Comparison of ENCODE assay signal across 1 cellular context in the genomic region with DNA sequence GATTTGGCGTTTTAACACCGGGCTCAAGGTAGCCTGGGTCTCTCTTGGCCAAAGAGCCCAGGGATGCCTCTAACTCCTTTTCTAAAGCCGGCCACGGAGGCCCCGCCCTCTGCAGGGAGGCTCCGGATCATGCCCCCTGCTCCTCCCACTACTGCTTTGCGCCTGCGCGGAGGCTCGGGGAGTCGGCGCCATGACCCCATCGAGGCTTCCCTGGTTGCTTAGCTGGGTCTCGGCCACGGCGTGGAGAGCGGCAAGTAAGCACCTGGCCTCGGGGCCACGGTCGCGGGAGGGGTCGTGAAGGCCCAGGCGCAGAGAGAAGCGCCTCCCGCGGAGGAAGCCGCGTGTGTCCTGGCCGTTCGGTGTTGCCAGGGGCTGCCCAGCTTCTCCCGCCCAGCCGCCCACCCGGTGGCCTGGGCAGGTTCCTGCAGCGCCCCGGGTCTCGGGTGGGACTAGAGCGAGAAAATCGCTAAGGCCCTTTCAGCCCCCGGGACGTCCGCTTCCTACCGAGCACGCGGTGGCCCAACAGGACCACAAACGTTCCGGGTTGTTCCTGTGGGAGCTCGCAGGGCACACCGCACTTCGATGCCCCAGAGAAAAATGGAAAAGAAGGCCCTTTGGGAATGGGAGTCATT.
TF ChIP-seq lines count a peak whose summit lies in the region.

Gene SDHAF4 (plus strand): TSS at position 180 of the 632 bp plus-strand sequence. CDS start 11 bp downstream, at position 191.

TF ChIP-seq in H1, 55 proteins besides CTCF, POLR2A, EP300 and RAD21:
- TF ChIP-seq GABPA (IDR thresholded peaks at IDR 0.05; ENCODE audit: borderline replicate concordance, insufficient read depth, low read length) (no peak), SP4 (IDR thresholded peaks at IDR 0.05; ENCODE audit: low read length) (0 out of 2 replicates have a peak, but pooled peaks have one; percentile 28), TAF7 (optimal IDR thresholded peaks at IDR 0.05; ENCODE audit: borderline replicate concordance, low read depth, low read length) (no peak), USF2 (IDR thresholded peaks at IDR 0.05; ENCODE audit: low read length) (no peak), HDAC6 (IDR thresholded peaks at IDR 0.05; ENCODE audit: low read depth, low read length) (no peak), CHD2 (IDR thresholded peaks at IDR 0.05; ENCODE audit: low read length) (no peak), JUN (IDR thresholded peaks at IDR 0.05; ENCODE audit: low read depth, low read length) (no peak), TBP (IDR thresholded peaks at IDR 0.05; ENCODE audit: low read depth, low read length) (peak; percentile 71), RXRA (IDR thresholded peaks at IDR 0.05; ENCODE audit: insufficient read depth, low read depth, low read length) (no peak), NRF1 (IDR thresholded peaks at IDR 0.05; ENCODE audit: low read depth, low read length) (peak; percentile 70), PHF8 (conservative IDR thresholded peaks at IDR 0.05; ENCODE audit: low read depth, low read length) (peak; percentile 96), BCL11A (IDR thresholded peaks at IDR 0.05; ENCODE audit: low read depth in 2 of 2, low read length in 2 of 2) (no peak), CHD7 (IDR thresholded peaks at IDR 0.05; ENCODE audit: insufficient replicate concordance, low read length) (no peak), ATF2 (IDR thresholded peaks at IDR 0.05; ENCODE audit: low read length) (no peak), MAX (IDR thresholded peaks at IDR 0.05) (peak; percentile 62; the same call in 1 of the 2 replicates), HDAC2 (IDR thresholded peaks at IDR 0.05; ENCODE audit: borderline replicate concordance in 1 of 2, low read depth in 2 of 2, low read length in 2 of 2) (0 out of 4 replicates have a peak, but pooled peaks have one; percentile 14 to 36), EGR1 (IDR thresholded peaks at IDR 0.05; ENCODE audit: borderline replicate concordance, low read depth, low read length) (no peak), RFX5 (IDR thresholded peaks at IDR 0.05; ENCODE audit: borderline replicate concordance, low read depth, low read length) (no peak), SIRT6 (IDR thresholded peaks at IDR 0.05; ENCODE audit: low read length) (no peak), CREB1 (IDR thresholded peaks at IDR 0.05) (no peak), SUZ12 (IDR thresholded peaks at IDR 0.05; ENCODE audit: low read length) (no peak), CHD1 (IDR thresholded peaks at IDR 0.05; ENCODE audit: low read depth, low read length) (no peak), SAP30 (IDR thresholded peaks at IDR 0.05; ENCODE audit: insufficient read depth, insufficient replicate concordance, low read length) (no peak), KDM4A (IDR thresholded peaks at IDR 0.05; ENCODE audit: low read depth, low read length, severe bottlenecking) (peak; percentile 86), SRF (IDR thresholded peaks at IDR 0.05; ENCODE audit: low read depth, low read length) (no peak), CEBPB (IDR thresholded peaks at IDR 0.05; ENCODE audit: low read depth, low read length) (no peak), POLR2AphosphoS5 (IDR thresholded peaks at IDR 0.05; ENCODE audit: low read depth, low read length) (peak; percentile 95), BRCA1 (IDR thresholded peaks at IDR 0.05; ENCODE audit: low read depth, low read length) (no peak), TEAD4 (IDR thresholded peaks at IDR 0.05; ENCODE audit: low read depth, low read length) (no peak), KDM5A (IDR thresholded peaks at IDR 0.05; ENCODE audit: low read length) (0 out of 2 replicates have a peak, but pooled peaks have one; percentile 6), NANOG (IDR thresholded peaks at IDR 0.05; ENCODE audit: insufficient read depth, low read depth, low read length, poor library complexity, severe bottlenecking) (no peak), SP2 (IDR thresholded peaks at IDR 0.05; ENCODE audit: low read length) (no peak), CBX8 (IDR thresholded peaks at IDR 0.05; ENCODE audit: borderline replicate concordance, low read depth, low read length) (no peak), TCF12 (IDR thresholded peaks at IDR 0.05; ENCODE audit: low read depth, low read length) (no peak), SIX5 (IDR thresholded peaks at IDR 0.05; ENCODE audit: low read depth, low read length) (no peak), RBBP5 (IDR thresholded peaks at IDR 0.05; ENCODE audit: borderline replicate concordance, low read depth, low read length) (peak; percentile 69), RNF2 (IDR thresholded peaks at IDR 0.05; ENCODE audit: borderline replicate concordance, low read depth, low read length, missing control alignments, poor library complexity, severe bottlenecking) (no peak), GTF2F1 (IDR thresholded peaks at IDR 0.05; ENCODE audit: borderline replicate concordance, low read depth, low read length) (no peak), FOSL1 (IDR thresholded peaks at IDR 0.05; ENCODE audit: insufficient read depth, low read depth, low read length) (no peak), JUND (IDR thresholded peaks at IDR 0.05; ENCODE audit: low read length) (no peak), CBX5 (IDR thresholded peaks at IDR 0.05; ENCODE audit: low read depth, low read length) (no peak), ASH2L (IDR thresholded peaks at IDR 0.05; ENCODE audit: low read length) (peak; percentile 88), KDM1A (IDR thresholded peaks at IDR 0.05; ENCODE audit: borderline replicate concordance, low read length) (no peak), ZNF274 (IDR thresholded peaks at IDR 0.05; ENCODE audit: borderline replicate concordance, extremely low read depth, low read length) (no peak), CTBP2 (IDR thresholded peaks at IDR 0.05; ENCODE audit: borderline replicate concordance, insufficient read depth, insufficient read length, low read length) (no peak), YY1 (IDR thresholded peaks at IDR 0.05; ENCODE audit: low read depth, low read length) (peak; percentile 92), TAF1 (IDR thresholded peaks at IDR 0.05; ENCODE audit: low read depth, low read length) (peak; percentile 79), MAFK (IDR thresholded peaks at IDR 0.05; ENCODE audit: low read depth, low read length) (no peak), BACH1 (IDR thresholded peaks at IDR 0.05; ENCODE audit: low read length) (peak; percentile 34; the same call in 1 of the 2 replicates), POU5F1 (IDR thresholded peaks at IDR 0.05; ENCODE audit: low read depth, low read length) (no peak), SIN3A (conservative IDR thresholded peaks at IDR 0.05 in 1 of 2, IDR thresholded peaks at IDR 0.05 in 1 of 2; ENCODE audit: low read depth in 1 of 2, low read length in 2 of 2) (no peak), EZH2 (IDR thresholded peaks at IDR 0.05; ENCODE audit: low read depth, low read length, severe bottlenecking) (no peak), SP1 (IDR thresholded peaks at IDR 0.05; ENCODE audit: low read depth, low read length) (no peak)
- TF ChIP-seq, protein P1, sequence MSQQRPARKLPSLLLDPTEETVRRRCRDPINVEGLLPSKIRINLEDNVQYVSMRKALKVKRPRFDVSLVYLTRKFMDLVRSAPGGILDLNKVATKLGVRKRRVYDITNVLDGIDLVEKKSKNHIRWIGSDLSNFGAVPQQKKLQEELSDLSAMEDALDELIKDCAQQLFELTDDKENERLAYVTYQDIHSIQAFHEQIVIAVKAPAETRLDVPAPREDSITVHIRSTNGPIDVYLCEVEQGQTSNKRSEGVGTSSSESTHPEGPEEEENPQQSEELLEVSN (IDR thresholded peaks at IDR 0.05), result peak; percentile 79
- TF ChIP-seq, protein P2, sequence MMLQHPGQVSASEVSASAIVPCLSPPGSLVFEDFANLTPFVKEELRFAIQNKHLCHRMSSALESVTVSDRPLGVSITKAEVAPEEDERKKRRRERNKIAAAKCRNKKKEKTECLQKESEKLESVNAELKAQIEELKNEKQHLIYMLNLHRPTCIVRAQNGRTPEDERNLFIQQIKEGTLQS (IDR thresholded peaks at IDR 0.05; ENCODE audit: insufficient read depth, low read depth, low read length), result no peak
